ENCODE assay signal across 8 cellular contexts in genomic region chr11:67649634-67650540, GRCh38. TPM values are rescaled to one million over a fixed set of nuclear protein-coding genes. Genes with fewer than 3 reads are reported as not detected.
A peak's percentile ranks its signal among the peaks of the same experiment; 100 is the strongest.
DNase-seq lines count a peak whose midpoint lies in the region; ATAC-seq and TF ChIP-seq lines count a peak whose summit lies in the region.

No MANE protein-coding gene starts in this region.

- peak overlapping the region; percentile 54 to 66 for H3K9ac ChIP-seq in duodenal mucosa (ENCODE audit: low read depth in 1 of 2, low read length in 2 of 2)

- H3K9me3 ChIP-seq in MG63 = no peaks in the 10 kb centered on the region
- no peaks in the 10 kb centered on the region for H3K9me3 ChIP-seq in duodenal mucosa (ENCODE audit: control insufficient read depth in 1 of 2, low read length in 2 of 2)

- H3K4me3 ChIP-seq in MG63 = peak overlapping the region; percentile 52
- H3K4me3 ChIP-seq in duodenal mucosa (ENCODE audit: low read depth in 1 of 2, low read length in 2 of 2) = peak overlapping the region; percentile 61 to 82
- no peak overlapping the region for H3K4me3 ChIP-seq in lower leg skin (ENCODE audit: low read depth, poor library complexity, severe bottlenecking)

- intact Hi-C loops in posterior vena cava (cut with DNase I) = no loop called here
- intact Hi-C loops in lower leg skin (cut with DNase I; ENCODE audit: low total_unique reads) = no loop called here

- WGBS in lower leg skin, 2 donors = 79 to 83% methylated on average over 22 of the region's 22 CpGs

- H3K4me1 ChIP-seq in duodenal mucosa (ENCODE audit: control insufficient read depth in 1 of 2, insufficient read depth in 2 of 2, low read length in 2 of 2) = peaks cover 36 to 53% of the 10 kb centered on the region in 2 donors

- H3K36me3 ChIP-seq in MG63 (no peaks in the 10 kb centered on the region), duodenal mucosa (ENCODE audit: control insufficient read depth in 1 of 2, insufficient read depth in 2 of 2, low read length in 2 of 2) (peaks cover 0 to 3% of the 10 kb centered on the region in 2 donors)

- ATAC-seq in HG03571 (IDR thresholded peaks at IDR 0.05; ENCODE audit: unreplicated experiment) = no peak

- peak overlapping the region; percentile 50 for H3K27ac ChIP-seq in duodenal mucosa (ENCODE audit: low read depth, low read length)

- no peaks in the 10 kb centered on the region for H3K27me3 ChIP-seq in MG63
- no peaks in the 10 kb centered on the region for H3K27me3 ChIP-seq in duodenal mucosa (ENCODE audit: control insufficient read depth in 1 of 2, insufficient read depth in 2 of 2, low read length in 2 of 2)

- peak; percentile 36 for DNase-seq in Daoy (ENCODE audit: low read depth)
- DNase-seq in MG63 = no peak
- peak; percentile 69 for DNase-seq in posterior vena cava (ENCODE audit: low spot score)
- DNase-seq in iPS-NIHi7 (ENCODE audit: extremely low spot score) = no peak
- no peak for DNase-seq in lower leg skin (ENCODE audit: low spot score in 2 of 2)
- DNase-seq in stimulated activated CD4-positive, alpha-beta T cell treated with anti-CD3 and anti-CD28 coated beads, Interleukin-12 subunit alpha, Interleukin-12 subunit beta, amount 100 ng/mL, for 4 hours = no peak

- no peak for TF ChIP-seq CTCF in lower leg skin (IDR thresholded peaks at IDR 0.05)

- TF ChIP-seq POLR2A in lower leg skin (IDR thresholded peaks at IDR 0.05) = no peak

RNA-seq across cellular contexts. Expression of gene ACY3, which starts 0.6 kb away (rescaled TPM):
- not detected in 2 replicates for total RNA-seq in Daoy (2014; rRNA removed; shearing (Covaris generic))
- total RNA-seq in MG63 (2014; rRNA removed; shearing (Covaris generic); ENCODE audit: low replicate concordance) = not detected in 2 replicates
- total RNA-seq in posterior vena cava (not detected), lower leg skin (1 to 10 TPM in 1 of 4 donors, under 1 TPM in 1, not detected in 2; 0.34 to 1.3 TPM)

RNA-seq across cellular contexts. Expression of gene TBX10, which starts 10.3 kb away (rescaled TPM):
- total RNA-seq in Daoy (2014; rRNA removed; shearing (Covaris generic)) = not detected in 2 replicates
- not detected in 2 replicates for total RNA-seq in MG63 (2014; rRNA removed; shearing (Covaris generic); ENCODE audit: low replicate concordance)
- not detected for total RNA-seq in posterior vena cava
- total RNA-seq in lower leg skin = not detected

RNA-seq across cellular contexts. Expression of gene NUDT8, which starts 20.1 kb away (rescaled TPM):
- total RNA-seq in Daoy (2014; rRNA removed; shearing (Covaris generic)) = 5.8 and 9.1 TPM in 2 replicates
- 15.0 TPM in 1 of 2 replicates, not detected in the other for total RNA-seq in MG63 (2014; rRNA removed; shearing (Covaris generic); ENCODE audit: low replicate concordance)
- total RNA-seq in posterior vena cava = 1 to 10 TPM; 4.6 to 5.7 TPM
- total RNA-seq in lower leg skin = 10 to 100 TPM; 42.1 to 89.4 (median 55.1) TPM

RNA-seq across cellular contexts. Expression of gene ALDH3B2, which starts 24.5 kb away (rescaled TPM):
- total RNA-seq in Daoy (2014; rRNA removed; shearing (Covaris generic)) = 0.23 TPM in 1 of 2 replicates, not detected in the other
- not detected in 2 replicates for total RNA-seq in MG63 (2014; rRNA removed; shearing (Covaris generic); ENCODE audit: low replicate concordance)
- not detected for total RNA-seq in posterior vena cava
- 100 to 1,000 TPM; 127 to 221 (median 170) TPM for total RNA-seq in lower leg skin

RNA-seq across cellular contexts. Expression of gene NDUFV1, which starts 43.2 kb away (rescaled TPM):
- 218 and 229 TPM in 2 replicates for total RNA-seq in Daoy (2014; rRNA removed; shearing (Covaris generic))
- 274 and 469 TPM in 2 replicates for total RNA-seq in MG63 (2014; rRNA removed; shearing (Covaris generic); ENCODE audit: low replicate concordance)
- total RNA-seq in posterior vena cava (100 to 1,000 TPM; 112 to 116 TPM), lower leg skin (100 to 1,000 TPM; 238 to 283 (median 269) TPM)

Comparison
In these comparisons a context has a peak if more than half of its experiments do, and no peak if none do; other contexts are left out.
1. DNase-seq: peak in Daoy (single experiment) and posterior vena cava (single experiment); none in MG63 (single experiment), iPS-NIHi7 (single experiment), lower leg skin (0 of 2) and stimulated activated CD4-positive, alpha-beta T cell treated with anti-CD3 and anti-CD28 coated beads, Interleukin-12 subunit alpha, Interleukin-12 subunit beta, amount 100 ng/mL, for 4 hours (single experiment).